8 cellular contexts compared by ENCODE assay signal in the genomic region with DNA sequence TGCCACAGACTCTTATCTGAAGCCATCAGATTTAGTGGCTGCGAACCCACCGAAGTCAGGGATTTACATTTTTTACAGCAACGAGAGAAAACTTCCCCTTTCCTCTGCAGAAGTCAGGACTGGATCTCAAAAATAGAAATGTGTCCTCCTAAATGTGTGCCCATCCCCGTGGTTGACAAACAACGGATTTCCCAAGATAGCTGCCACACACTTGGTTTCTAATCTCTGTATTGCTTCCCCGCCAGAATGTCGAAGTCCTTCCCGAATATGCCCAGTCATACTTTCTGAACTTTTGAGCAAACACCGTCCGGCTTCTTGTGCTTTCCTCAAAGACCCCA. TPM values are rescaled to one million over a fixed set of nuclear protein-coding genes. Genes with fewer than 3 reads are reported as not detected.
A peak's percentile ranks its signal among the peaks of the same experiment; 100 is the strongest.
DNase-seq lines count a peak whose midpoint lies in the region; ATAC-seq and TF ChIP-seq lines count a peak whose summit lies in the region.

No MANE protein-coding gene starts in this region.

- ATAC-seq in GM18498 (IDR thresholded peaks at IDR 0.05; ENCODE audit: unreplicated experiment) (no peak), GM19395 (IDR thresholded peaks at IDR 0.05; ENCODE audit: unreplicated experiment) (no peak)

- H3K9ac ChIP-seq in smooth muscle cell (ENCODE audit: low read depth), result no peak overlapping the region

- no peaks in the 10 kb centered on the region for H4K20me1 ChIP-seq in OCI-LY7 (ENCODE audit: insufficient read depth, low read length)
- no peaks in the 10 kb centered on the region for H4K20me1 ChIP-seq in smooth muscle cell (ENCODE audit: low read depth)

- H2AFZ ChIP-seq in OCI-LY7 (ENCODE audit: low read length) (no peak overlapping the region), smooth muscle cell (ENCODE audit: low read depth) (peak overlapping the region; percentile 77)

- H3K27me3 ChIP-seq in esophagus squamous epithelium (peaks cover 0 to 72% (median 4%) of the 10 kb centered on the region in 4 donors), smooth muscle cell (ENCODE audit: low read depth) (peaks cover 33% of the 10 kb centered on the region)

- H3K27ac ChIP-seq in OCI-LY7 (ENCODE audit: low read depth, low read length, poor library complexity, severe bottlenecking), result no peak overlapping the region
- no peak overlapping the region for H3K27ac ChIP-seq in esophagus squamous epithelium
- no peak overlapping the region for H3K27ac ChIP-seq in smooth muscle cell (ENCODE audit: low read depth)

- no peaks in the 10 kb centered on the region for H3K9me2 ChIP-seq in OCI-LY7 (ENCODE audit: insufficient read depth, low read length)

- DNase-seq in SIG-M5 treated with dmso at 0.1 percent for 504 hours (lab: John Stamatoyannopoulos, UW; ENCODE audit: unreplicated experiment) (peak; percentile 58), SIG-M5 (lab: John Stamatoyannopoulos, UW) (no peak), OCI-LY7 (ENCODE audit: low spot score) (no peak), esophagus squamous epithelium (lab: John Stamatoyannopoulos, UW) (no peak), smooth muscle cell (lab: John Stamatoyannopoulos, UW; ENCODE audit: unreplicated experiment) (no peak)
- DNase-seq in stimulated activated CD8-positive, alpha-beta memory T cell treated with anti-CD3 and anti-CD28 coated beads, Interleukin-4, amount 100 ng/mL, for 48 hours, result no peak

- H3K79me2 ChIP-seq in OCI-LY7 (ENCODE audit: insufficient read depth, low read depth, low read length) (no peaks in the 10 kb centered on the region), smooth muscle cell (ENCODE audit: low read depth) (no peaks in the 10 kb centered on the region)

- intact Hi-C loops in OCI-LY7 (cut with micrococcal nuclease; ENCODE audit: unreplicated experiment) (no loop called here), esophagus squamous epithelium (cut with DNase I) (no loop called here)

- H3K4me3 ChIP-seq in OCI-LY7 (ENCODE audit: low read depth, low read length, poor library complexity, severe bottlenecking), result no peak overlapping the region
- H3K4me3 ChIP-seq in esophagus squamous epithelium, result peak overlapping the region in 3 of 4 donors; percentile 48 to 76 (median 57)
- peak overlapping the region; percentile 52 for H3K4me3 ChIP-seq in smooth muscle cell

- H3K4me2 ChIP-seq in OCI-LY7 (ENCODE audit: low read length), result peak overlapping the region; percentile 42; the same call in 1 of the 2 replicates
- peak overlapping the region; percentile 85 for H3K4me2 ChIP-seq in smooth muscle cell

- no TSS peak for BruUV-seq in OCI-LY7 (replicated peaks; lab: Mats Ljungman, UMichigan)

- H3K9me3 ChIP-seq in OCI-LY7 (ENCODE audit: low read length) (no peaks in the 10 kb centered on the region), esophagus squamous epithelium (no peaks in the 10 kb centered on the region), smooth muscle cell (replicated peaks; ENCODE audit: low read depth) (no peaks in the 10 kb centered on the region)

- TF ChIP-seq POLR2A in esophagus squamous epithelium (IDR thresholded peaks at IDR 0.05), result no peak

- H3K36me3 ChIP-seq in OCI-LY7 (ENCODE audit: insufficient read depth, low read length) (no peaks in the 10 kb centered on the region), esophagus squamous epithelium (no peaks in the 10 kb centered on the region), smooth muscle cell (ENCODE audit: low read depth) (no peaks in the 10 kb centered on the region)

- CTCF ChIA-PET in OCI-LY7 (lab: Charles Lee; ENCODE audit: unreplicated experiment), result no interaction called here

- POLR2A ChIA-PET in OCI-LY7 (lab: Charles Lee), result no interaction called here

- no peaks in the 10 kb centered on the region for H3F3A ChIP-seq in smooth muscle cell (ENCODE audit: low read depth)

- 17 to 23% methylated on average over 8 of the region's 10 CpGs for WGBS in esophagus squamous epithelium, 2 donors
- WGBS in smooth muscle cell (ENCODE audit: low lambda C conversion rate), result 28% methylated on average over 10 of the region's 10 CpGs

- TF ChIP-seq CTCF in OCI-LY7 (conservative IDR thresholded peaks at IDR 0.05; ENCODE audit: low read length) (no peak), esophagus squamous epithelium (IDR thresholded peaks at IDR 0.05) (no peak), smooth muscle cell (IDR thresholded peaks at IDR 0.05; ENCODE audit: borderline replicate concordance, insufficient read depth, poor library complexity, severe bottlenecking) (no peak)

- H3K4me1 ChIP-seq in OCI-LY7 (ENCODE audit: insufficient read depth, low read length, poor library complexity, severe bottlenecking) (no peaks in the 10 kb centered on the region), esophagus squamous epithelium (peaks cover 7 to 21% (median 13%) of the 10 kb centered on the region in 3 donors), smooth muscle cell (ENCODE audit: low read depth) (peaks cover 22% of the 10 kb centered on the region)

RNA-seq across cellular contexts. Expression of a gene that starts 0.8 kb away (rescaled TPM):
- total RNA-seq in OCI-LY7 (2014; rRNA removed; shearing (Covaris generic)), result not detected in 2 replicates
- total RNA-seq in OCI-LY7 (2022) (0.18 and 0.53 TPM in 2 replicates), esophagus squamous epithelium (10 to 100 TPM in 1 of 4 donors, 1 to 10 TPM in 2, under 1 TPM in 1; 0.95 to 10.1 (median 6.6) TPM), smooth muscle cell (4.8 and 7.0 TPM in 2 replicates)
- polyA plus RNA-seq in smooth muscle cell, result 11.9 and 18.2 TPM in 2 replicates
